Comparison of ENCODE assay signal across 17 cellular contexts in the genomic region with DNA sequence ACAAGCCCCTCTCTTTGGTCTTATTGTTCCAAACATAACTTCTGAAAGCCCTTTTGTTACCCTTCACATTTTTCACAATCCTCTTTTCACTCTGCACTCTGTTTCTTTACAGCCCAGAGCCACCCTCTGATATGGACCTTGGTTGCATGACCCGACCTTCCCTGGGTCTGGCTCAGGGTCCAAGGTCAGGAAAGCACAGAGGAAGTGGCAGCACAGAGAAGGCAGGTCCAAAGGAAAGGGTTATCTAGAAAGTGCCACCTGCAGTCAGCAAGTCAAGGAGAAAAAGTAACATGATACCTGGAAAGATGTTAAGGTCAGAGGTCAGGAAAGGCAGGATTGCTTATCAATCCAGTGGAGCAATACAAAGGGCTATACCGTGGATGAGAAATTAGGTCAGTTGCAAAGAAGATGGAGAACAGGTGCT. TPM values are rescaled to one million over a fixed set of nuclear protein-coding genes. Genes with fewer than 3 reads are reported as not detected.
A peak's percentile ranks its signal among the peaks of the same experiment; 100 is the strongest.
DNase-seq lines count a peak whose midpoint lies in the region; ATAC-seq and TF ChIP-seq lines count a peak whose summit lies in the region.
"Had no signal": no experiment of that assay in that cellular context is flagged by ENCODE, and none has a peak within 500 bp of the region (broad histone marks: within the 10 kb centered on the region; RNA-seq: fewer than 3 reads in every experiment).

No MANE protein-coding gene starts in this region.

- DNase-seq in SK-N-SH (no peak), chondrocyte (ENCODE audit: low spot score) (no peak), tibial artery (no peak), HPDE6-E6E7 (ENCODE audit: extremely low spot score) (no peak)
- DNase-seq: activated CD4-positive, alpha-beta memory T cell treated with anti-CD3 and anti-CD28 coated beads, Interleukin-2, amount 10 ng/mL, durations not matched to agents 7 days and 5 days; activated T-cell treated with anti-CD3 and anti-CD28 coated beads, Interleukin-2, amount 50 U/mL, for 72 hours; C1 segment of cervical spinal cord; DMS79 treated with DMSO at 0.1 percent for 48 hours; heart left ventricle; NCI-H2029; NCI-H510A treated with DMSO at 0.1 percent for 48 hours; posterior cingulate gyrus had no signal

- 82% methylated on average over 2 of the region's 2 CpGs for WGBS in SK-N-SH (ENCODE audit: low lambda C conversion rate)

- peak overlapping the region; percentile 93 for H3K27ac Mint-ChIP-seq in chondrocyte (ENCODE audit: unreplicated experiment)
- H3K27ac Mint-ChIP-seq: activated CD4-positive, alpha-beta memory T cell treated with anti-CD3 and anti-CD28 coated beads, Interleukin-2, amount 10 ng/mL, durations not matched to agents 7 days and 5 days; activated T-cell treated with anti-CD3 and anti-CD28 coated beads, Interleukin-2, amount 50 U/mL, for 72 hours had no signal

- no peak overlapping the region for H3K4me3 ChIP-seq in SK-N-SH (ENCODE audit: low read depth in 2 of 2, low read length in 1 of 2)
- no peak overlapping the region for H3K4me3 ChIP-seq in muscle layer of colon (ENCODE audit: low read depth in 1 of 2, low read length in 2 of 2)
- no peak overlapping the region for H3K4me3 ChIP-seq in tibial artery
- H3K4me3 ChIP-seq: heart left ventricle had no signal

- H3K9ac ChIP-seq in SK-N-SH (peak overlapping the region; percentile 38; the same call in 1 of the 2 replicates), muscle layer of colon (ENCODE audit: low read length) (no peak overlapping the region)

- peak overlapping the region; percentile 57 for H3K4me2 ChIP-seq in SK-N-SH

- intact Hi-C loops in tibial artery (cut with DNase I; ENCODE audit: low total_unique reads) = no loop called here

- no peaks in the 10 kb centered on the region for H3K27me3 ChIP-seq in SK-N-SH (ENCODE audit: insufficient read depth)
- H3K27me3 ChIP-seq in muscle layer of colon (ENCODE audit: control insufficient read depth in 1 of 2, insufficient read depth in 2 of 2, low read length in 2 of 2) = no peaks in the 10 kb centered on the region
- no peaks in the 10 kb centered on the region for H3K27me3 ChIP-seq in tibial artery
- H3K27me3 ChIP-seq: heart left ventricle had no signal

- H3K36me3 Mint-ChIP-seq in chondrocyte (ENCODE audit: low read depth) = no peaks in the 10 kb centered on the region

- peaks cover 71% of the 10 kb centered on the region for H3K4me1 Mint-ChIP-seq in chondrocyte (ENCODE audit: low read depth)

- no peak for TF ChIP-seq EP300 in SK-N-SH (IDR thresholded peaks at IDR 0.05; ENCODE audit: borderline replicate concordance in 1 of 2, low read depth in 1 of 2, low read length in 1 of 2)

- peaks cover 91% of the 10 kb centered on the region for H3K79me2 ChIP-seq in SK-N-SH (ENCODE audit: insufficient read depth)

- H3F3A ChIP-seq in SK-N-SH (replicated peaks; ENCODE audit: insufficient read depth) = peaks cover 78% of the 10 kb centered on the region

- CTCF ChIA-PET in SK-N-SH (lab: Yijun Ruan, JAX) = interaction anchor here (1.3 to 4.9 kb wide), 5 partner anchors 17 to 181 kb away, joined by 4 to 18 read pairs (median 7); no protein-coding TSS in a partner anchor

- H3K9me3 ChIP-seq in SK-N-SH (no peaks in the 10 kb centered on the region), muscle layer of colon (ENCODE audit: low read length) (no peaks in the 10 kb centered on the region), tibial artery (no peaks in the 10 kb centered on the region)
- H3K9me3 ChIP-seq: heart left ventricle had no signal

- POLR2A ChIA-PET in SK-N-SH (lab: Yijun Ruan, JAX) = no interaction called here

- H3K9me2 ChIP-seq in SK-N-SH = no peaks in the 10 kb centered on the region

- peaks cover 11 to 58% of the 10 kb centered on the region in 2 experiments for H3K36me3 ChIP-seq in SK-N-SH (replicated peaks in 1 of 2; ENCODE audit: control insufficient read depth in 1 of 2, insufficient read depth in 2 of 2, low read length in 1 of 2)
- no peaks in the 10 kb centered on the region for H3K36me3 ChIP-seq in muscle layer of colon (ENCODE audit: insufficient read depth, low read length)
- no peaks in the 10 kb centered on the region for H3K36me3 ChIP-seq in tibial artery

- TF ChIP-seq CTCF in SK-N-SH (IDR thresholded peaks at IDR 0.05) = no peak
- no peak for TF ChIP-seq CTCF in chondrocyte (IDR thresholded peaks at IDR 0.05)
- TF ChIP-seq CTCF in tibial artery (IDR thresholded peaks at IDR 0.05) = no peak

- no peak for ATAC-seq in SK-N-SH treated with all-trans-retinoic acid at 6 μM for 48 hours
- no peak for ATAC-seq in HG02973 (IDR thresholded peaks at IDR 0.05; ENCODE audit: unreplicated experiment)
- ATAC-seq in GM19452 (IDR thresholded peaks at IDR 0.05; ENCODE audit: unreplicated experiment) = no peak
- ATAC-seq: activated T-cell treated with anti-CD3 and anti-CD28 coated beads, Interleukin-2, amount 50 U/mL, for 72 hours; heart left ventricle had no signal

- TF ChIP-seq RAD21 in SK-N-SH (IDR thresholded peaks at IDR 0.05; ENCODE audit: low read length) = no peak

- H4K20me1 ChIP-seq in SK-N-SH (ENCODE audit: insufficient read depth) = peaks cover 46% of the 10 kb centered on the region

- H3K4me1 ChIP-seq in SK-N-SH (ENCODE audit: control insufficient read depth in 1 of 2, insufficient read depth in 2 of 2, low read depth in 1 of 2, low read length in 1 of 2) (peaks cover 57 to 61% of the 10 kb centered on the region in 2 experiments), muscle layer of colon (ENCODE audit: insufficient read depth, low read length) (peaks cover 69% of the 10 kb centered on the region), tibial artery (peaks cover 0 to 58% (median 37%) of the 10 kb centered on the region in 4 donors)

- H2AFZ ChIP-seq in SK-N-SH (ENCODE audit: low read depth) = no peak overlapping the region

- H3K27ac ChIP-seq in SK-N-SH (ENCODE audit: low read depth in 2 of 2, low read length in 1 of 2) (peak overlapping the region; percentile 94 to 99), muscle layer of colon (ENCODE audit: low read depth, low read length) (peak overlapping the region; percentile 29), tibial artery (peak overlapping the region; percentile 57 to 63)
- H3K27ac ChIP-seq: 22Rv1 had no signal

- no peaks in the 10 kb centered on the region for H3K27me3 Mint-ChIP-seq in chondrocyte (ENCODE audit: low read depth)

- no peaks in the 10 kb centered on the region for H3K9me3 Mint-ChIP-seq in chondrocyte (ENCODE audit: low read depth)
- H3K9me3 Mint-ChIP-seq: activated CD4-positive, alpha-beta memory T cell treated with anti-CD3 and anti-CD28 coated beads, Interleukin-2, amount 10 ng/mL, durations not matched to agents 7 days and 5 days; activated T-cell treated with anti-CD3 and anti-CD28 coated beads, Interleukin-2, amount 50 U/mL, for 72 hours had no signal

- no peak overlapping the region for H3K4me3 Mint-ChIP-seq in chondrocyte (ENCODE audit: unreplicated experiment)
- H3K4me3 Mint-ChIP-seq: activated CD4-positive, alpha-beta memory T cell treated with anti-CD3 and anti-CD28 coated beads, Interleukin-2, amount 10 ng/mL, durations not matched to agents 7 days and 5 days; activated T-cell treated with anti-CD3 and anti-CD28 coated beads, Interleukin-2, amount 50 U/mL, for 72 hours had no signal

TF ChIP-seq in SK-N-SH, 30 proteins besides CTCF, POLR2A, EP300 and RAD21:
- TF ChIP-seq RFX5 (IDR thresholded peaks at IDR 0.05; ENCODE audit: low read length) (no peak), TEAD4 (IDR thresholded peaks at IDR 0.05; ENCODE audit: borderline replicate concordance, insufficient read depth) (no peak), JUND (IDR thresholded peaks at IDR 0.05) (no peak), GATA2 (CRISPR knock-in tag; IDR thresholded peaks at IDR 0.05) (no peak), FOXM1 (IDR thresholded peaks at IDR 0.05; ENCODE audit: low read depth) (no peak)
- TF ChIP-seq, protein P1, sequence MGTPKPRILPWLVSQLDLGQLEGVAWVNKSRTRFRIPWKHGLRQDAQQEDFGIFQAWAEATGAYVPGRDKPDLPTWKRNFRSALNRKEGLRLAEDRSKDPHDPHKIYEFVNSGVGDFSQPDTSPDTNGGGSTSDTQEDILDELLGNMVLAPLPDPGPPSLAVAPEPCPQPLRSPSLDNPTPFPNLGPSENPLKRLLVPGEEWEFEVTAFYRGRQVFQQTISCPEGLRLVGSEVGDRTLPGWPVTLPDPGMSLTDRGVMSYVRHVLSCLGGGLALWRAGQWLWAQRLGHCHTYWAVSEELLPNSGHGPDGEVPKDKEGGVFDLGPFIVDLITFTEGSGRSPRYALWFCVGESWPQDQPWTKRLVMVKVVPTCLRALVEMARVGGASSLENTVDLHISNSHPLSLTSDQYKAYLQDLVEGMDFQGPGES (IDR thresholded peaks at IDR 0.05; ENCODE audit: low read depth, low read length) = no peak
- TF ChIP-seq, protein P2, sequence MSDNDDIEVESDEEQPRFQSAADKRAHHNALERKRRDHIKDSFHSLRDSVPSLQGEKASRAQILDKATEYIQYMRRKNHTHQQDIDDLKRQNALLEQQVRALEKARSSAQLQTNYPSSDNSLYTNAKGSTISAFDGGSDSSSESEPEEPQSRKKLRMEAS (IDR thresholded peaks at IDR 0.05; ENCODE audit: low read depth) = no peak

TF ChIP-seq in SK-N-SH treated with all-trans-retinoic acid at 6 μM for 48 hours, 23 proteins besides CTCF, POLR2A, EP300 and RAD21 (continues in another document):
- TF ChIP-seq, protein P3, sequence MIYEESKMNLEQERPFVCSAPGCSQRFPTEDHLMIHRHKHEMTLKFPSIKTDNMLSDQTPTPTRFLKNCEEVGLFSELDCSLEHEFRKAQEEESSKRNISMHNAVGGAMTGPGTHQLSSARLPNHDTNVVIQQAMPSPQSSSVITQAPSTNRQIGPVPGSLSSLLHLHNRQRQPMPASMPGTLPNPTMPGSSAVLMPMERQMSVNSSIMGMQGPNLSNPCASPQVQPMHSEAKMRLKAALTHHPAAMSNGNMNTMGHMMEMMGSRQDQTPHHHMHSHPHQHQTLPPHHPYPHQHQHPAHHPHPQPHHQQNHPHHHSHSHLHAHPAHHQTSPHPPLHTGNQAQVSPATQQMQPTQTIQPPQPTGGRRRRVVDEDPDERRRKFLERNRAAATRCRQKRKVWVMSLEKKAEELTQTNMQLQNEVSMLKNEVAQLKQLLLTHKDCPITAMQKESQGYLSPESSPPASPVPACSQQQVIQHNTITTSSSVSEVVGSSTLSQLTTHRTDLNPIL (CRISPR knock-in tag; IDR thresholded peaks at IDR 0.05; ENCODE audit: low read depth) = no peak
- TF ChIP-seq SNAI2 (CRISPR knock-in tag; IDR thresholded peaks at IDR 0.05) = no peak

RNA-seq across cellular contexts. Expression of a gene that starts 18.4 kb away (rescaled TPM):
- 49.2 and 58.4 TPM in 2 replicates for polyA plus RNA-seq in SK-N-SH (2012; rRNA removed)
- polyA plus RNA-seq in SK-N-SH (2012; cell fraction: cytosol; rRNA removed) = 40.2 and 48.4 TPM in 2 replicates
- 59.5 and 69.2 TPM in 2 replicates for polyA plus RNA-seq in SK-N-SH (2012; cell fraction: nucleus; rRNA removed)
- 12.1 to 20.6 TPM (median 18.5 TPM) in 3 replicates for total RNA-seq in chondrocyte

Comparison
In these comparisons a context has a peak if more than half of its experiments do, and no peak if none do; other contexts are left out.
1. H3K27ac ChIP-seq: peak in every context shown above with its lines; median percentile 96 in SK-N-SH; 60 in tibial artery; 29 in muscle layer of colon.